In genomic region chr6:85856235-85856634, GRCh38 we compare ENCODE assay signal across 8 cellular contexts.
"Had no signal": no experiment of that assay in that cellular context is flagged by ENCODE, and none has a peak within 500 bp of the region (broad histone marks: within the 10 kb centered on the region; RNA-seq: fewer than 3 reads in every experiment).

No MANE protein-coding gene starts in this region.

- H3K27ac ChIP-seq: GM23248, HL-60 had no signal

- H3K4me3 ChIP-seq: GM23248, HAP-1 had no signal

- DNase-seq: GM23248, GOT3, H7, HFFc6 had no signal

- H3K9me3 ChIP-seq: HAP-1 had no signal

- H3K36me3 ChIP-seq: HAP-1 had no signal

- H3K4me1 ChIP-seq: HAP-1 had no signal

- FAIRE-seq: HepG2 had no signal

- ATAC-seq: HCT116, HepG2 had no signal
